Comparison of ENCODE assay signal across 1 cellular context in the genomic region with DNA sequence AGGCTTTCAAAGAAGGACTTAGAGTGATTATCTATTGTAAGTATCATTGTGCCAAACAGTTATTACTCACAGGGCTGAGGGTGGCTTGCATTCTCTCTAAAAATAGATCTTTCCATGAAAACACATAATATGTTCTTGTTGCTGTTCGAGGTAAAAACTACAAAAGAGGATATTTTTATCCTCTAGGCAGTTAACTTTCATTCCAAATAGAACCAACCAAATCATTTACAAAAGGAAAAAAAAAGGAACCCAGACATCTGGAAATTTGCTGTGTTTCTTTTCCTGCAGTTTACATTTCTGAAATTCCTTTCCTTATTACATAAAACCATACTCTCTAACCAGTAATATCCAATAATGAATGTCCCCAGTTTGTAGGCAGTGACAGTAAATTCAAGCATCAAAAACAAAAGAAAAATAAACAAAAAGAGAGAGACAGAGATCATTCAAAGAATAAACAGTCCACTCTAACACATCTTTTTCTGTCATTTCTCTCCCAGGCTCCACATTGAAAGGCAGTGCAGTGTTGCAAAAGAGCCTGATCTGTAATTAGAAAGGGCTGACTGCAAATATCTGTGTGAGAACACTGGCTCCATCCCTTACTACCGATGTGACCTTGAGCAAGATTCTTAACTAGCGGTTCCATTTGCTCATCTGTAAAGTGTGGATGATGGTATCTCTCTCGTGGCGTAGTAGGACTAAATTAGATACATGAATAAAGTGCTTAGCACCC.
A peak's percentile ranks its signal among the peaks of the same experiment; 100 is the strongest.
TF ChIP-seq lines count a peak whose summit lies in the region.

No MANE protein-coding gene starts in this region.

TF ChIP-seq in HepG2, 621 proteins besides CTCF, POLR2A, EP300 and RAD21 (continued from another document):
- peak; percentile 56; the same call in 1 of the 2 replicates for TF ChIP-seq ZNF292 (CRISPR knock-in tag; IDR thresholded peaks at IDR 0.05; ENCODE audit: borderline replicate concordance, low read depth)
- no peak for TF ChIP-seq KDM2A (CRISPR knock-in tag; IDR thresholded peaks at IDR 0.05; ENCODE audit: borderline replicate concordance, low read depth)
- no peak for TF ChIP-seq RXRB (CRISPR knock-in tag; IDR thresholded peaks at IDR 0.05; ENCODE audit: borderline replicate concordance)
- TF ChIP-seq, protein P1, sequence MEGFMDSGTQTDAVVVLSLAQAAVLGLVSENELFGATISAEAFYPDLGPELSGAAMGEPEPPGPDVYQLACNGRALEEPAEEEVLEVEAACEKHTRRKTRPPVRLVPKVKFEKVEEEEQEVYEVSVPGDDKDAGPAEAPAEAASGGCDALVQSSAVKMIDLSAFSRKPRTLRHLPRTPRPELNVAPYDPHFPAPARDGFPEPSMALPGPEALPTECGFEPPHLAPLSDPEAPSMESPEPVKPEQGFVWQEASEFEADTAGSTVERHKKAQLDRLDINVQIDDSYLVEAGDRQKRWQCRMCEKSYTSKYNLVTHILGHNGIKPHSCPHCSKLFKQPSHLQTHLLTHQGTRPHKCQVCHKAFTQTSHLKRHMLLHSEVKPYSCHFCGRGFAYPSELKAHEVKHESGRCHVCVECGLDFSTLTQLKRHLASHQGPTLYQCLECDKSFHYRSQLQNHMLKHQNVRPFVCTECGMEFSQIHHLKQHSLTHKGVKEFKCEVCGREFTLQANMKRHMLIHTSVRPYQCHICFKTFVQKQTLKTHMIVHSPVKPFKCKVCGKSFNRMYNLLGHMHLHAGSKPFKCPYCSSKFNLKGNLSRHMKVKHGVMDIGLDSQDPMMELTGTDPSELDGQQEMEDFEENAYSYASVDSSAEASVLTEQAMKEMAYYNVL (CRISPR knock-in tag; IDR thresholded peaks at IDR 0.05; ENCODE audit: borderline replicate concordance): peak; percentile 79; the same call in 1 of the 2 replicates
- TF ChIP-seq ZMYM3 (CRISPR knock-in tag; IDR thresholded peaks at IDR 0.05): 0 out of 2 replicates have a peak, but pooled peaks have one; percentile 26
- TF ChIP-seq, protein P2, sequence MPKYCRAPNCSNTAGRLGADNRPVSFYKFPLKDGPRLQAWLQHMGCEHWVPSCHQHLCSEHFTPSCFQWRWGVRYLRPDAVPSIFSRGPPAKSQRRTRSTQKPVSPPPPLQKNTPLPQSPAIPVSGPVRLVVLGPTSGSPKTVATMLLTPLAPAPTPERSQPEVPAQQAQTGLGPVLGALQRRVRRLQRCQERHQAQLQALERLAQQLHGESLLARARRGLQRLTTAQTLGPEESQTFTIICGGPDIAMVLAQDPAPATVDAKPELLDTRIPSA (CRISPR knock-in tag; IDR thresholded peaks at IDR 0.05; ENCODE audit: borderline replicate concordance): no peak
- TF ChIP-seq, protein P3, sequence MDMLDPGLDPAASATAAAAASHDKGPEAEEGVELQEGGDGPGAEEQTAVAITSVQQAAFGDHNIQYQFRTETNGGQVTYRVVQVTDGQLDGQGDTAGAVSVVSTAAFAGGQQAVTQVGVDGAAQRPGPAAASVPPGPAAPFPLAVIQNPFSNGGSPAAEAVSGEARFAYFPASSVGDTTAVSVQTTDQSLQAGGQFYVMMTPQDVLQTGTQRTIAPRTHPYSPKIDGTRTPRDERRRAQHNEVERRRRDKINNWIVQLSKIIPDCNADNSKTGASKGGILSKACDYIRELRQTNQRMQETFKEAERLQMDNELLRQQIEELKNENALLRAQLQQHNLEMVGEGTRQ (IDR thresholded peaks at IDR 0.05; ENCODE audit: low read depth, low read length): no peak
- TF ChIP-seq, protein P3 (CRISPR knock-in tag; IDR thresholded peaks at IDR 0.05; ENCODE audit: borderline replicate concordance): no peak
- no peak for TF ChIP-seq CAMTA2 (CRISPR knock-in tag; IDR thresholded peaks at IDR 0.05; ENCODE audit: borderline replicate concordance)
- TF ChIP-seq ELF3 (CRISPR knock-in tag; IDR thresholded peaks at IDR 0.05): 0 out of 2 replicates have a peak, but pooled peaks have one; percentile 13
- TF ChIP-seq FOXA3 (CRISPR knock-in tag; IDR thresholded peaks at IDR 0.05): peak; percentile 46; the same call in 1 of the 2 replicates
- no peak for TF ChIP-seq PHF21A (CRISPR knock-in tag; IDR thresholded peaks at IDR 0.05)
- TF ChIP-seq, protein P4, sequence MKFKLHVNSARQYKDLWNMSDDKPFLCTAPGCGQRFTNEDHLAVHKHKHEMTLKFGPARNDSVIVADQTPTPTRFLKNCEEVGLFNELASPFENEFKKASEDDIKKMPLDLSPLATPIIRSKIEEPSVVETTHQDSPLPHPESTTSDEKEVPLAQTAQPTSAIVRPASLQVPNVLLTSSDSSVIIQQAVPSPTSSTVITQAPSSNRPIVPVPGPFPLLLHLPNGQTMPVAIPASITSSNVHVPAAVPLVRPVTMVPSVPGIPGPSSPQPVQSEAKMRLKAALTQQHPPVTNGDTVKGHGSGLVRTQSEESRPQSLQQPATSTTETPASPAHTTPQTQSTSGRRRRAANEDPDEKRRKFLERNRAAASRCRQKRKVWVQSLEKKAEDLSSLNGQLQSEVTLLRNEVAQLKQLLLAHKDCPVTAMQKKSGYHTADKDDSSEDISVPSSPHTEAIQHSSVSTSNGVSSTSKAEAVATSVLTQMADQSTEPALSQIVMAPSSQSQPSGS (CRISPR knock-in tag; IDR thresholded peaks at IDR 0.05): 0 out of 2 replicates have a peak, but pooled peaks have one; percentile 20
- peak; percentile 96 for TF ChIP-seq ZNF12 (CRISPR knock-in tag; IDR thresholded peaks at IDR 0.05)
- TF ChIP-seq, protein P5, sequence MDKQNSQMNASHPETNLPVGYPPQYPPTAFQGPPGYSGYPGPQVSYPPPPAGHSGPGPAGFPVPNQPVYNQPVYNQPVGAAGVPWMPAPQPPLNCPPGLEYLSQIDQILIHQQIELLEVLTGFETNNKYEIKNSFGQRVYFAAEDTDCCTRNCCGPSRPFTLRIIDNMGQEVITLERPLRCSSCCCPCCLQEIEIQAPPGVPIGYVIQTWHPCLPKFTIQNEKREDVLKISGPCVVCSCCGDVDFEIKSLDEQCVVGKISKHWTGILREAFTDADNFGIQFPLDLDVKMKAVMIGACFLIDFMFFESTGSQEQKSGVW (CRISPR knock-in tag; IDR thresholded peaks at IDR 0.05; ENCODE audit: borderline replicate concordance): no peak
- peak; percentile 51; the same call in 1 of the 2 replicates for TF ChIP-seq GATAD2A (CRISPR knock-in tag; IDR thresholded peaks at IDR 0.05)
- TF ChIP-seq MAFG (CRISPR knock-in tag; IDR thresholded peaks at IDR 0.05): no peak
- no peak for TF ChIP-seq JDP2 (CRISPR knock-in tag; IDR thresholded peaks at IDR 0.05; ENCODE audit: borderline replicate concordance)
- no peak for TF ChIP-seq AHR (CRISPR knock-in tag; IDR thresholded peaks at IDR 0.05)
- no peak for TF ChIP-seq NFKB2 (CRISPR knock-in tag; IDR thresholded peaks at IDR 0.05; ENCODE audit: borderline replicate concordance)
- 0 out of 2 replicates have a peak, but pooled peaks have one; percentile 30 for TF ChIP-seq MIXL1 (CRISPR knock-in tag; IDR thresholded peaks at IDR 0.05)
- 0 out of 2 replicates have a peak, but pooled peaks have one; percentile 20 for TF ChIP-seq ZNF280D (CRISPR knock-in tag; IDR thresholded peaks at IDR 0.05)
- TF ChIP-seq CEBPB (IDR thresholded peaks at IDR 0.05; ENCODE audit: borderline replicate concordance, low read depth, low read length): peak; percentile 53; the same call in 1 of the 2 replicates
